19 cellular contexts compared by ENCODE assay signal in genomic region chr16:23711785-23712184, GRCh38. TPM values are rescaled to one million over a fixed set of nuclear protein-coding genes. Genes with fewer than 3 reads are reported as not detected.
A peak's percentile ranks its signal among the peaks of the same experiment; 100 is the strongest.
DNase-seq lines count a peak whose midpoint lies in the region; ATAC-seq and TF ChIP-seq lines count a peak whose summit lies in the region.
"Had no signal": no experiment of that assay in that cellular context is flagged by ENCODE, and none has a peak within 500 bp of the region (broad histone marks: within the 10 kb centered on the region; RNA-seq: fewer than 3 reads in every experiment).

No MANE protein-coding gene starts in this region.

- intact Hi-C loops in uterus (cut with DNase I; ENCODE audit: low total_unique reads) = no loop called here

- ATAC-seq in esophagus mucosa = peak; percentile 38
- ATAC-seq in GM18873 (IDR thresholded peaks at IDR 0.05; ENCODE audit: low FRiP score, unreplicated experiment) = no peak
- ATAC-seq in HG03571 (IDR thresholded peaks at IDR 0.05; ENCODE audit: unreplicated experiment) = no peak
- ATAC-seq: A549 had no signal

- H3K27ac ChIP-seq in rectal smooth muscle tissue (ENCODE audit: low read depth, low read length) (no peak overlapping the region), uterus (no peak overlapping the region)
- H3K27ac ChIP-seq: A549, HL-60, SK-N-MC had no signal

- TF ChIP-seq POLR2A in uterus (IDR thresholded peaks at IDR 0.05) = no peak

- H3K9ac ChIP-seq in rectal smooth muscle tissue (ENCODE audit: low read length) = no peak overlapping the region

- H3K27me3 ChIP-seq in rectal smooth muscle tissue (ENCODE audit: control insufficient read depth, insufficient read depth, low read length) = no peaks in the 10 kb centered on the region
- H3K27me3 ChIP-seq in uterus = peaks cover 0 to 3% of the 10 kb centered on the region in 2 donors

- H3K36me3 ChIP-seq in rectal smooth muscle tissue (ENCODE audit: control insufficient read depth, insufficient read depth, low read length) (peaks cover 3% of the 10 kb centered on the region), uterus (no peaks in the 10 kb centered on the region)
- H3K36me3 ChIP-seq: HAP-1 had no signal

- H3K4me3 ChIP-seq in rectal smooth muscle tissue (ENCODE audit: low read length) (peak overlapping the region; percentile 33), uterus (no peak overlapping the region)
- H3K4me3 ChIP-seq: A549, HAP-1, SK-N-MC had no signal

- DNase-seq in COLO668 (lab: John Stamatoyannopoulos, UW; ENCODE audit: unreplicated experiment) (peak; percentile 42), HT-29 (ENCODE audit: low spot score) (peak; percentile 57), uterus (no peak)
- DNase-seq: C1 segment of cervical spinal cord, DMS153, NCI-H1417, NCI-H2029, NCI-H2171, NCI-H446, NCI-H774, Right ventricle myocardium superior had no signal

- peaks cover 0 to 9% of the 10 kb centered on the region in 2 donors for H3K9me3 ChIP-seq in uterus
- H3K9me3 ChIP-seq: HAP-1 had no signal

- no peak for TF ChIP-seq CTCF in uterus (IDR thresholded peaks at IDR 0.05)

- H3K4me1 ChIP-seq in rectal smooth muscle tissue (ENCODE audit: control insufficient read depth, insufficient read depth, low read length) (no peaks in the 10 kb centered on the region), uterus (no peaks in the 10 kb centered on the region)
- H3K4me1 ChIP-seq: A549, HAP-1 had no signal

RNA-seq across cellular contexts. Expression of gene ERN2, which starts 1.2 kb away (rescaled TPM):
- total RNA-seq in HT-29 (2014; rRNA removed; shearing (Covaris generic)) = 24.2 and 42.9 TPM in 2 replicates
- total RNA-seq in esophagus mucosa (0.36 TPM), uterus (under 1 TPM in 3 of 4 donors, not detected in 1; 0.14 to 0.59 (median 0.26) TPM)
- total RNA-seq: Right ventricle myocardium superior had no signal

RNA-seq across cellular contexts. Expression of gene PLK1, which starts 33.1 kb away (rescaled TPM):
- total RNA-seq in HT-29 (2014; rRNA removed; shearing (Covaris generic)) = 90.6 and 99.6 TPM in 2 replicates
- total RNA-seq in esophagus mucosa (29.9 TPM), uterus (10 to 100 TPM in 1 of 4 donors, 1 to 10 TPM in 2, not detected in 1; 3.4 to 10.7 (median 4.4) TPM)

RNA-seq across cellular contexts. Expression of gene CHP2, which starts 43.0 kb away (rescaled TPM):
- 0.08 and 0.56 TPM in 2 replicates for total RNA-seq in HT-29 (2014; rRNA removed; shearing (Covaris generic))
- total RNA-seq in esophagus mucosa = 0.08 TPM
- under 1 TPM in 1 of 4 donors, not detected in 3; 0.35 TPM for total RNA-seq in uterus
- total RNA-seq: Right ventricle myocardium superior had no signal

Comparison
In these comparisons a context has a peak if more than half of its experiments do, and no peak if none do; other contexts are left out.
1. DNase-seq: peak in COLO668 (single experiment) and HT-29 (single experiment); none in uterus (0 of 2).
2. RNA of gene ERN2, which starts 1.2 kb away (total RNA-seq): 24.2 to 42.9 TPM in HT-29; 0.36 TPM in esophagus mucosa (single experiment) and 0.14 to 0.59 TPM in uterus; every median in the first group is over 10 times any median in the second.